8 cellular contexts compared by ENCODE assay signal in genomic region chr1:43582162-43582566, GRCh38. TPM values are rescaled to one million over a fixed set of nuclear protein-coding genes. Genes with fewer than 3 reads are reported as not detected.
DNase-seq lines count a peak whose midpoint lies in the region; ATAC-seq, FAIRE-seq and TF ChIP-seq lines count a peak whose summit lies in the region.

No MANE protein-coding gene starts in this region.

- intact Hi-C loops in activated B cell treated with CpG ODN at 0.5 μM for 24 hours (cut with micrococcal nuclease): no loop called here

- no peaks in the 10 kb centered on the region for H3K9me3 ChIP-seq in small intestine (ENCODE audit: control insufficient read depth, low read depth)

- CTCF ChIA-PET in activated B cell treated with CpG ODN at 0.5 μM for 24 hours (lab: Charles Lee): no interaction called here

- H3K4me3 Mint-ChIP-seq in activated B cell treated with CpG ODN at 0.5 μM for 24 hours: no peak overlapping the region

- H3K36me3 Mint-ChIP-seq in activated B cell treated with CpG ODN at 0.5 μM for 24 hours (ENCODE audit: low read depth): no peaks in the 10 kb centered on the region

- H3K9me3 Mint-ChIP-seq in activated B cell treated with CpG ODN at 0.5 μM for 24 hours: no peaks in the 10 kb centered on the region

- H3K27ac Mint-ChIP-seq in activated B cell treated with CpG ODN at 0.5 μM for 24 hours: no peak overlapping the region

- H3K4me1 ChIP-seq in small intestine (ENCODE audit: control insufficient read depth in 2 of 2, insufficient read depth in 1 of 2, low read depth in 1 of 2, low read length in 1 of 2): peaks cover 0 to 15% of the 10 kb centered on the region in 2 donors

- H3K27me3 ChIP-seq in small intestine (ENCODE audit: control insufficient read depth in 2 of 2, insufficient read depth in 2 of 2, low read length in 2 of 2): no peaks in the 10 kb centered on the region

- H3K4me3 ChIP-seq in fibroblast of mammary gland (ENCODE audit: control insufficient read depth, low read depth, low read length) (no peak overlapping the region), small intestine (ENCODE audit: low read depth in 1 of 2, low read length in 2 of 2) (no peak overlapping the region)

- no peaks in the 10 kb centered on the region for H3K4me1 Mint-ChIP-seq in activated B cell treated with CpG ODN at 0.5 μM for 24 hours

- no peak for TF ChIP-seq CTCF in AG09319 (IDR thresholded peaks at IDR 0.05; ENCODE audit: low read depth, low read length)
- no peak for TF ChIP-seq CTCF in activated B cell treated with CpG ODN at 0.5 μM for 24 hours (IDR thresholded peaks at IDR 0.05)
- no peak for TF ChIP-seq CTCF in fibroblast of mammary gland (conservative IDR thresholded peaks at IDR 0.05; ENCODE audit: control insufficient read depth, insufficient read depth, low read depth, low read length)

- ATAC-seq in GM18870 (IDR thresholded peaks at IDR 0.05; ENCODE audit: unreplicated experiment) (peak; percentile 78), activated B cell treated with CpG ODN at 0.5 μM for 24 hours (ENCODE audit: low read depth) (peak; percentile 25), GM19328 (IDR thresholded peaks at IDR 0.05; ENCODE audit: unreplicated experiment) (no peak)

- POLR2A ChIA-PET in activated B cell treated with CpG ODN at 0.5 μM for 24 hours (lab: Charles Lee): no interaction called here

- DNase-seq in AG09319 (ENCODE audit: extremely low read depth, low read depth) (peak; percentile 62), NCI-H1105 treated with DMSO at 0.1 percent for 48 hours (lab: John Stamatoyannopoulos, UW) (peak; percentile 96), activated B cell treated with CpG ODN at 0.5 μM for 24 hours (no peak), fibroblast of mammary gland (ENCODE audit: low read depth) (peak; percentile 97), small intestine (peak; percentile 96), midbrain (lab: John Stamatoyannopoulos, UW) (no peak)

- H3K36me3 ChIP-seq in small intestine (ENCODE audit: control insufficient read depth in 2 of 2, insufficient read depth in 2 of 2, low read length in 2 of 2): no peaks in the 10 kb centered on the region

- FAIRE-seq in small intestine (lab: Jason Lieb, UNC): no peak

- H3K27ac ChIP-seq in small intestine (ENCODE audit: low read depth in 1 of 2, low read length in 1 of 2): peak overlapping the region; percentile 57 to 75

- WGBS in small intestine, 3 donors: 45 to 66% (median 53%) methylated on average over 5 of the region's 5 CpGs

- H3K27me3 Mint-ChIP-seq in activated B cell treated with CpG ODN at 0.5 μM for 24 hours: peaks cover 2% of the 10 kb centered on the region

RNA-seq across cellular contexts. Expression of gene PTPRF, which starts 51.5 kb away (rescaled TPM):
- 0.10 TPM in 1 of 2 replicates, not detected in the other for total RNA-seq in activated B cell treated with CpG ODN at 0.5 μM for 24 hours
- 10 to 100 TPM; 77.0 to 87.4 (median 78.9) TPM for polyA plus RNA-seq in small intestine

Comparison
In these comparisons a context has a peak if more than half of its experiments do, and no peak if none do; other contexts are left out.
1. DNase-seq: peak in AG09319 (single experiment), NCI-H1105 treated with DMSO at 0.1 percent for 48 hours (single experiment), fibroblast of mammary gland (single experiment) and small intestine (single experiment); none in activated B cell treated with CpG ODN at 0.5 μM for 24 hours (single experiment) and midbrain (single experiment).